12 cellular contexts compared by ENCODE assay signal in the genomic region with DNA sequence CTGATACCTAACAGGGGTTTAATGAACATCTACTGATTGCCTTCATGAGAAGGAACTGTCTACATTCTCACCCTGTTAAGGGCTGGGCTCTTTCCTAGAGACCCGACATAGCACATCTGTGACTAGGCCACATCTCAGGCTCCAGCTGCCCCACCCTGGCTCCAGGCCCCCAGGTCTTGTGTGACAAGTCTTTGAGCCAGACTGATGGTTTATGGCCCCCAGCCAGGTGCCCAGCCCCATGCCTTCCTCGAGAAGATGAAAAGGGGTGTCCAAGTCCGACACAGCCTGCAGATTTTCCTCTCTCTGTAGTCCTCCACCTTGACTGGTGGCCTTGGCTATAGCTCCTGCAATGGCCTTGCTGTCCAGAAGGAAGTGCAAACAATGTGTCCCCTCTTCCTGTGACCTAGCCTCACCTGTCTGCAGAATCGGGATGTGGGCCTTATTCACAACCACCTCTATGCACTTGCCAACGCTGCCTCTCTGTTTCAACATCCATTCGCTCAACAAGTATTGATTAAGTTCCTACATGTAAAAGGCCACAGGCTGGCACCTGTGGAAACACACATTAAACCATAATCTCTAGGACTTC. TPM values are rescaled to one million over a fixed set of nuclear protein-coding genes. Genes with fewer than 3 reads are reported as not detected.
DNase-seq lines count a peak whose midpoint lies in the region; ATAC-seq and TF ChIP-seq lines count a peak whose summit lies in the region.
"Had no signal": no experiment of that assay in that cellular context is flagged by ENCODE, and none has a peak within 500 bp of the region (broad histone marks: within the 10 kb centered on the region; RNA-seq: fewer than 3 reads in every experiment).

No MANE protein-coding gene starts in this region.

- H3K9me3 ChIP-seq in left ventricle myocardium inferior (replicated peaks) (no peaks in the 10 kb centered on the region), aorta (ENCODE audit: control insufficient read depth, low read length) (no peaks in the 10 kb centered on the region)
- peaks cover 0 to 7% (median 0%) of the 10 kb centered on the region in 3 experiments for H3K9me3 ChIP-seq in naive thymus-derived CD4-positive, alpha-beta T cell (ENCODE audit: control insufficient read depth in 2 of 3, low read length in 3 of 3)

- intact Hi-C loops in left ventricle myocardium inferior (cut with micrococcal nuclease) (no loop called here), left cardiac atrium (cut with DNase I) (loop anchor here (5.0 to 10.0 kb wide), 4 partner anchors 33 to 82 kb away; no protein-coding TSS in a partner anchor), aorta (cut with DNase I) (loop anchor here (2.0 to 5.0 kb wide), 4 partner anchors 28 to 122 kb away; no protein-coding TSS in a partner anchor)
- intact Hi-C loops in naive thymus-derived CD4-positive, alpha-beta T cell (cut with micrococcal nuclease): loop anchor here (5.0 to 10.0 kb wide), 5 partner anchors 117 to 1158 kb away; a partner anchor contains a TSS

- H3K9me3 Mint-ChIP-seq in chondrocyte (ENCODE audit: low read depth): no peaks in the 10 kb centered on the region
- peaks cover 0 to 11% (median 2%) of the 10 kb centered on the region in 11 donors for H3K9me3 Mint-ChIP-seq in naive thymus-derived CD4-positive, alpha-beta T cell

- H3K27ac ChIP-seq in left ventricle myocardium inferior (replicated peaks) (peak overlapping the region; percentile 94), aorta (ENCODE audit: low read depth in 1 of 2, low read length in 2 of 2) (peak overlapping the region; percentile 34 to 60)
- H3K27ac ChIP-seq in naive thymus-derived CD4-positive, alpha-beta T cell (ENCODE audit: low read depth, low read length): peak overlapping the region; percentile 87
- H3K27ac ChIP-seq: WERI-Rb-1 had no signal

- no peaks in the 10 kb centered on the region for H3K27me3 Mint-ChIP-seq in chondrocyte (ENCODE audit: low read depth)
- peaks cover 0 to 4% (median 0%) of the 10 kb centered on the region in 5 donors for H3K27me3 Mint-ChIP-seq in naive thymus-derived CD4-positive, alpha-beta T cell

- TF ChIP-seq CTCF in left ventricle myocardium inferior (IDR thresholded peaks at IDR 0.05; ENCODE audit: borderline replicate concordance): no peak
- TF ChIP-seq CTCF in chondrocyte (IDR thresholded peaks at IDR 0.05): no peak

- WGBS in aorta, 2 donors: 14 to 18% methylated on average over 6 of the region's 6 CpGs

- H3K4me1 ChIP-seq in left ventricle myocardium inferior: peaks cover 87% of the 10 kb centered on the region
- H3K4me1 ChIP-seq in naive thymus-derived CD4-positive, alpha-beta T cell (ENCODE audit: control insufficient read depth in 2 of 2, insufficient read depth in 2 of 2, low read length in 2 of 2): peaks cover 7 to 56% of the 10 kb centered on the region in 2 donors
- H3K4me1 ChIP-seq in aorta (ENCODE audit: control insufficient read depth in 1 of 2, insufficient read depth in 2 of 2, low read length in 2 of 2): no peaks in the 10 kb centered on the region

- ATAC-seq in left cardiac atrium (no peak), aorta (ENCODE audit: low FRiP score) (no peak), GM21390 (IDR thresholded peaks at IDR 0.05; ENCODE audit: unreplicated experiment) (no peak), HG02970 (IDR thresholded peaks at IDR 0.05; ENCODE audit: low FRiP score, unreplicated experiment) (no peak)
- no peak for ATAC-seq in naive thymus-derived CD4-positive, alpha-beta T cell

- peaks cover 19% of the 10 kb centered on the region for H3K36me3 ChIP-seq in left ventricle myocardium inferior
- H3K36me3 ChIP-seq in naive thymus-derived CD4-positive, alpha-beta T cell (ENCODE audit: control insufficient read depth in 2 of 3, insufficient read depth in 3 of 3, low read length in 3 of 3): peaks cover 0 to 45% (median 6%) of the 10 kb centered on the region in 3 experiments
- no peaks in the 10 kb centered on the region for H3K36me3 ChIP-seq in aorta (ENCODE audit: control insufficient read depth in 1 of 2, insufficient read depth in 2 of 2, low read length in 1 of 2)
- H3K36me3 ChIP-seq: WERI-Rb-1 had no signal

- peaks cover 57% of the 10 kb centered on the region for H3K36me3 Mint-ChIP-seq in chondrocyte (ENCODE audit: low read depth)
- H3K36me3 Mint-ChIP-seq in naive thymus-derived CD4-positive, alpha-beta T cell: peaks cover 18 to 46% (median 39%) of the 10 kb centered on the region in 5 donors

- no peak overlapping the region for H3K4me3 ChIP-seq in left ventricle myocardium inferior
- no peak overlapping the region for H3K4me3 ChIP-seq in naive thymus-derived CD4-positive, alpha-beta T cell (ENCODE audit: low read length)
- H3K4me3 ChIP-seq in aorta (ENCODE audit: low read length in 2 of 2): no peak overlapping the region

- peak overlapping the region; percentile 87 for H3K4me3 Mint-ChIP-seq in chondrocyte (ENCODE audit: unreplicated experiment)
- peak overlapping the region in 9 of 10 donors; percentile 6 to 98 (median 90) for H3K4me3 Mint-ChIP-seq in naive thymus-derived CD4-positive, alpha-beta T cell

- POLR2A ChIA-PET in naive thymus-derived CD4-positive, alpha-beta T cell (lab: Charles Lee): interaction anchor here (0.7 to 3.8 kb wide), 4 partner anchors 12 to 62 kb away, joined by 3 to 18 read pairs (median 4); no protein-coding TSS in a partner anchor

- H3K4me1 Mint-ChIP-seq in chondrocyte (ENCODE audit: low read depth): peaks cover 76% of the 10 kb centered on the region
- H3K4me1 Mint-ChIP-seq in naive thymus-derived CD4-positive, alpha-beta T cell: peaks cover 49 to 76% (median 71%) of the 10 kb centered on the region in 7 donors

- peak overlapping the region; percentile 95 for H3K27ac Mint-ChIP-seq in chondrocyte (ENCODE audit: unreplicated experiment)
- H3K27ac Mint-ChIP-seq in naive thymus-derived CD4-positive, alpha-beta T cell: peak overlapping the region in 8 of 9 donors; percentile 90 to 100 (median 98)

- CTCF ChIA-PET in naive thymus-derived CD4-positive, alpha-beta T cell (lab: Charles Lee): interaction anchor here (1.3 to 1.6 kb wide), 2 partner anchors 62 to 116 kb away, joined by 3 to 4 read pairs; no protein-coding TSS in a partner anchor

- DNase-seq in left ventricle myocardium inferior (no peak), left cardiac atrium (no peak), chondrocyte (ENCODE audit: low spot score) (no peak), aorta (peak in 1 of 2 donors; percentile 80)
- DNase-seq in naive thymus-derived CD4-positive, alpha-beta T cell: no peak
- DNase-seq in effector CD4-positive, alpha-beta T cell: no peak
- DNase-seq: NCI-H1436, NCI-H524 treated with DMSO at 0.1 percent for 48 hours, Right ventricle myocardium superior, WERI-Rb-1 had no signal

- H3K27me3 ChIP-seq in left ventricle myocardium inferior (ENCODE audit: low read depth) (no peaks in the 10 kb centered on the region), aorta (ENCODE audit: control insufficient read depth in 1 of 2, insufficient read depth in 2 of 2, low read length in 1 of 2) (no peaks in the 10 kb centered on the region)
- H3K27me3 ChIP-seq in naive thymus-derived CD4-positive, alpha-beta T cell (ENCODE audit: control insufficient read depth in 2 of 2, insufficient read depth in 2 of 2, low read length in 2 of 2): no peaks in the 10 kb centered on the region

RNA-seq across cellular contexts. Expression of a gene that starts 4.2 kb away (rescaled TPM):
- total RNA-seq in left ventricle myocardium inferior (75.4 TPM), left cardiac atrium (100 to 1,000 TPM; 160 to 319 TPM), chondrocyte (808 to 1,105 TPM (median 1,102 TPM) in 3 replicates), aorta (1,000 to 10,000 TPM in 1 of 2 donors, 100 to 1,000 TPM in 1; 883 to 1,590 TPM)
- total RNA-seq in naive thymus-derived CD4-positive, alpha-beta T cell: 100 to 1,000 TPM in 4 of 5 experiments, 10 to 100 TPM in 1; 41.3 to 249 (median 227) TPM
- 100 to 1,000 TPM; 188 to 390 TPM for polyA plus RNA-seq in naive thymus-derived CD4-positive, alpha-beta T cell
- polyA plus RNA-seq in aorta: 100 to 1,000 TPM in 1 of 2 donors, 10 to 100 TPM in 1; 82.0 to 378 TPM
